Comparison of ENCODE assay signal across 1 cellular context in the genomic region with DNA sequence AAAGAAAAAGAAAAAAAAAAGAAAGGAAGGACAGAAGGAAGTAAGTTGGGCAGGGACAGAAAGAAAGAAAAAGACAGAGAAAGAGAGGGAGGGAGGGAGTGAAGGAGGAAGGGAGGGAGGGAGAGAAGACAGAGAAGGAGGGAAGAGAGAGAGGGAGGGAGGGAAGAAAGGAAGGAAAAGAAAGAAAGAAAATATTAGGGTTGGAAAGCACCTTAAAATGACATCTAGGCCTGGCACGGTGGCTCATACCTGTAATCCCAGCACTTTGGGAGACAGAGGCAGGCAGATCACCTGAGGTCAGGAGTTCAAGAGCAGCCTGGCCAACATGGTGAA.
TF ChIP-seq lines count a peak whose summit lies in the region.

No MANE protein-coding gene starts in this region.

TF ChIP-seq in HepG2, 621 proteins besides CTCF, POLR2A, EP300 and RAD21:
- TF ChIP-seq, protein P1, sequence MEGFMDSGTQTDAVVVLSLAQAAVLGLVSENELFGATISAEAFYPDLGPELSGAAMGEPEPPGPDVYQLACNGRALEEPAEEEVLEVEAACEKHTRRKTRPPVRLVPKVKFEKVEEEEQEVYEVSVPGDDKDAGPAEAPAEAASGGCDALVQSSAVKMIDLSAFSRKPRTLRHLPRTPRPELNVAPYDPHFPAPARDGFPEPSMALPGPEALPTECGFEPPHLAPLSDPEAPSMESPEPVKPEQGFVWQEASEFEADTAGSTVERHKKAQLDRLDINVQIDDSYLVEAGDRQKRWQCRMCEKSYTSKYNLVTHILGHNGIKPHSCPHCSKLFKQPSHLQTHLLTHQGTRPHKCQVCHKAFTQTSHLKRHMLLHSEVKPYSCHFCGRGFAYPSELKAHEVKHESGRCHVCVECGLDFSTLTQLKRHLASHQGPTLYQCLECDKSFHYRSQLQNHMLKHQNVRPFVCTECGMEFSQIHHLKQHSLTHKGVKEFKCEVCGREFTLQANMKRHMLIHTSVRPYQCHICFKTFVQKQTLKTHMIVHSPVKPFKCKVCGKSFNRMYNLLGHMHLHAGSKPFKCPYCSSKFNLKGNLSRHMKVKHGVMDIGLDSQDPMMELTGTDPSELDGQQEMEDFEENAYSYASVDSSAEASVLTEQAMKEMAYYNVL (CRISPR knock-in tag; IDR thresholded peaks at IDR 0.05; ENCODE audit: borderline replicate concordance): peak; percentile 60; the same call in 1 of the 2 replicates
- no peak for TF ChIP-seq IRX3 (CRISPR knock-in tag; IDR thresholded peaks at IDR 0.05; ENCODE audit: borderline replicate concordance, low read depth)
- peak; percentile 42; the same call in 1 of the 2 replicates for TF ChIP-seq CREM (IDR thresholded peaks at IDR 0.05)
- TF ChIP-seq CREM (CRISPR knock-in tag; IDR thresholded peaks at IDR 0.05): no peak
- 0 out of 2 replicates have a peak, but pooled peaks have one; percentile 58 for TF ChIP-seq NBN (conservative IDR thresholded peaks at IDR 0.05)
- TF ChIP-seq HDAC1 (CRISPR knock-in tag; IDR thresholded peaks at IDR 0.05): no peak
- TF ChIP-seq FOXP1 (IDR thresholded peaks at IDR 0.05): peak; percentile 34; the same call in 1 of the 2 replicates
- TF ChIP-seq FOXP1 (CRISPR knock-in tag; IDR thresholded peaks at IDR 0.05): no peak
- peak; percentile 57; the same call in 1 of the 2 replicates for TF ChIP-seq NONO (IDR thresholded peaks at IDR 0.05)
- TF ChIP-seq NONO (CRISPR knock-in tag; conservative IDR thresholded peaks at IDR 0.05): no peak
- TF ChIP-seq ZMYM3 (CRISPR knock-in tag; IDR thresholded peaks at IDR 0.05): 0 out of 2 replicates have a peak, but pooled peaks have one; percentile 20
- TF ChIP-seq LCORL (IDR thresholded peaks at IDR 0.05): 0 out of 2 replicates have a peak, but pooled peaks have one; percentile 11
- no peak for TF ChIP-seq LCORL (CRISPR knock-in tag; IDR thresholded peaks at IDR 0.05)
- TF ChIP-seq, protein P2, sequence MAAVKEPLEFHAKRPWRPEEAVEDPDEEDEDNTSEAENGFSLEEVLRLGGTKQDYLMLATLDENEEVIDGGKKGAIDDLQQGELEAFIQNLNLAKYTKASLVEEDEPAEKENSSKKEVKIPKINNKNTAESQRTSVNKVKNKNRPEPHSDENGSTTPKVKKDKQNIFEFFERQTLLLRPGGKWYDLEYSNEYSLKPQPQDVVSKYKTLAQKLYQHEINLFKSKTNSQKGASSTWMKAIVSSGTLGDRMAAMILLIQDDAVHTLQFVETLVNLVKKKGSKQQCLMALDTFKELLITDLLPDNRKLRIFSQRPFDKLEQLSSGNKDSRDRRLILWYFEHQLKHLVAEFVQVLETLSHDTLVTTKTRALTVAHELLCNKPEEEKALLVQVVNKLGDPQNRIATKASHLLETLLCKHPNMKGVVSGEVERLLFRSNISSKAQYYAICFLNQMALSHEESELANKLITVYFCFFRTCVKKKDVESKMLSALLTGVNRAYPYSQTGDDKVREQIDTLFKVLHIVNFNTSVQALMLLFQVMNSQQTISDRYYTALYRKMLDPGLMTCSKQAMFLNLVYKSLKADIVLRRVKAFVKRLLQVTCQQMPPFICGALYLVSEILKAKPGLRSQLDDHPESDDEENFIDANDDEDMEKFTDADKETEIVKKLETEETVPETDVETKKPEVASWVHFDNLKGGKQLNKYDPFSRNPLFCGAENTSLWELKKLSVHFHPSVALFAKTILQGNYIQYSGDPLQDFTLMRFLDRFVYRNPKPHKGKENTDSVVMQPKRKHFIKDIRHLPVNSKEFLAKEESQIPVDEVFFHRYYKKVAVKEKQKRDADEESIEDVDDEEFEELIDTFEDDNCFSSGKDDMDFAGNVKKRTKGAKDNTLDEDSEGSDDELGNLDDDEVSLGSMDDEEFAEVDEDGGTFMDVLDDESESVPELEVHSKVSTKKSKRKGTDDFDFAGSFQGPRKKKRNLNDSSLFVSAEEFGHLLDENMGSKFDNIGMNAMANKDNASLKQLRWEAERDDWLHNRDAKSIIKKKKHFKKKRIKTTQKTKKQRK (IDR thresholded peaks at IDR 0.05; ENCODE audit: low read length): no peak
- TF ChIP-seq ZNF605 (CRISPR knock-in tag; IDR thresholded peaks at IDR 0.05): no peak
- TF ChIP-seq NR2C2 (CRISPR knock-in tag; IDR thresholded peaks at IDR 0.05; ENCODE audit: borderline replicate concordance): peak; percentile 54; the same call in 1 of the 2 replicates
- TF ChIP-seq, protein P3, sequence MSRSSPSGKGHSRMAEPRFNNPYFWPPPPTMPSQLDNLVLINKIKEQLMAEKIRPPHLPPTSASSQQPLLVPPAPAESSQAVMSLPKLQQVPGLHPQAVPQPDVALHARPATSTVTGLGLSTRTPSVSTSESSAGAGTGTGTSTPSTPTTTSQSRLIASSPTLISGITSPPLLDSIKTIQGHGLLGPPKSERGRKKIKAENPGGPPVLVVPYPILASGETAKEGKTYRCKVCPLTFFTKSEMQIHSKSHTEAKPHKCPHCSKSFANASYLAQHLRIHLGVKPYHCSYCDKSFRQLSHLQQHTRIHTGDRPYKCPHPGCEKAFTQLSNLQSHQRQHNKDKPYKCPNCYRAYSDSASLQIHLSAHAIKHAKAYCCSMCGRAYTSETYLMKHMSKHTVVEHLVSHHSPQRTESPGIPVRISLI (CRISPR knock-in tag; IDR thresholded peaks at IDR 0.05; ENCODE audit: borderline replicate concordance): peak; percentile 37; the same call in 1 of the 2 replicates
- TF ChIP-seq NFKBIZ (CRISPR knock-in tag; IDR thresholded peaks at IDR 0.05): 0 out of 2 replicates have a peak, but pooled peaks have one; percentile 7
- no peak for TF ChIP-seq BRD4 (CRISPR knock-in tag; IDR thresholded peaks at IDR 0.05)
- TF ChIP-seq ZNF761 (CRISPR knock-in tag; conservative IDR thresholded peaks at IDR 0.05): no peak
- TF ChIP-seq SMAD3 (CRISPR knock-in tag; IDR thresholded peaks at IDR 0.05): no peak
- peak; percentile 6; the same call in 1 of the 2 replicates for TF ChIP-seq NR2F6 (IDR thresholded peaks at IDR 0.05)
- no peak for TF ChIP-seq NR2F6 (CRISPR knock-in tag; IDR thresholded peaks at IDR 0.05)
- no peak for TF ChIP-seq SRSF4 (IDR thresholded peaks at IDR 0.05; ENCODE audit: low read depth, low read length, poor library complexity, severe bottlenecking)
- no peak for TF ChIP-seq MEIS2 (CRISPR knock-in tag; IDR thresholded peaks at IDR 0.05)
- no peak for TF ChIP-seq SP2 (CRISPR knock-in tag; IDR thresholded peaks at IDR 0.05)
- TF ChIP-seq, protein P4, sequence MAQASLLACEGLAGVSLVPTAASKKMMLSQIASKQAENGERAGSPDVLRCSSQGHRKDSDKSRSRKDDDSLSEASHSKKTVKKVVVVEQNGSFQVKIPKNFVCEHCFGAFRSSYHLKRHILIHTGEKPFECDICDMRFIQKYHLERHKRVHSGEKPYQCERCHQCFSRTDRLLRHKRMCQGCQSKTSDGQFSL (CRISPR knock-in tag; IDR thresholded peaks at IDR 0.05): no peak
- no peak for TF ChIP-seq ZNF749 (CRISPR knock-in tag; IDR thresholded peaks at IDR 0.05; ENCODE audit: borderline replicate concordance)
- no peak for TF ChIP-seq SOX6 (IDR thresholded peaks at IDR 0.05)
- TF ChIP-seq SOX6 (CRISPR knock-in tag; IDR thresholded peaks at IDR 0.05): peak; percentile 6; the same call in 1 of the 2 replicates
- TF ChIP-seq, protein P5, sequence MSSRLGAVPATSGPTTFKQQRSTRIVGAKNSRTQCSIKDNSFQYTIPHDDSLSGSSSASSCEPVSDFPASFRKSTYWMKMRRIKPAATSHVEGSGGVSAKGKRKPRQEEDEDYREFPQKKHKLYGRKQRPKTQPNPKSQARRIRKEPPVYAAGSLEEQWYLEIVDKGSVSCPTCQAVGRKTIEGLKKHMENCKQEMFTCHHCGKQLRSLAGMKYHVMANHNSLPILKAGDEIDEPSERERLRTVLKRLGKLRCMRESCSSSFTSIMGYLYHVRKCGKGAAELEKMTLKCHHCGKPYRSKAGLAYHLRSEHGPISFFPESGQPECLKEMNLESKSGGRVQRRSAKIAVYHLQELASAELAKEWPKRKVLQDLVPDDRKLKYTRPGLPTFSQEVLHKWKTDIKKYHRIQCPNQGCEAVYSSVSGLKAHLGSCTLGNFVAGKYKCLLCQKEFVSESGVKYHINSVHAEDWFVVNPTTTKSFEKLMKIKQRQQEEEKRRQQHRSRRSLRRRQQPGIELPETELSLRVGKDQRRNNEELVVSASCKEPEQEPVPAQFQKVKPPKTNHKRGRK (CRISPR knock-in tag; IDR thresholded peaks at IDR 0.05): peak; percentile 97
- no peak for TF ChIP-seq ZNF143 (CRISPR knock-in tag; IDR thresholded peaks at IDR 0.05)
- TF ChIP-seq, protein P6, sequence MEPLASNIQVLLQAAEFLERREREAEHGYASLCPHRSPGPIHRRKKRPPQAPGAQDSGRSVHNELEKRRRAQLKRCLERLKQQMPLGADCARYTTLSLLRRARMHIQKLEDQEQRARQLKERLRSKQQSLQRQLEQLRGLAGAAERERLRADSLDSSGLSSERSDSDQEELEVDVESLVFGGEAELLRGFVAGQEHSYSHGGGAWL (CRISPR knock-in tag; IDR thresholded peaks at IDR 0.05): 0 out of 2 replicates have a peak, but pooled peaks have one; percentile 17
- no peak for TF ChIP-seq ZNF737 (CRISPR knock-in tag; IDR thresholded peaks at IDR 0.05; ENCODE audit: borderline replicate concordance)
